ENCODE assay signal across 1 cellular context in genomic region chr4:76200771-76201224, GRCh38.
TF ChIP-seq lines count a peak whose summit lies in the region.

No MANE protein-coding gene starts in this region.

TF ChIP-seq in GM23338, 12 proteins besides CTCF, POLR2A, EP300 and RAD21 (continued from another document):
- TF ChIP-seq ZNF462 (CRISPR knock-in tag; IDR thresholded peaks at IDR 0.05): no peak
